In the genomic region with DNA sequence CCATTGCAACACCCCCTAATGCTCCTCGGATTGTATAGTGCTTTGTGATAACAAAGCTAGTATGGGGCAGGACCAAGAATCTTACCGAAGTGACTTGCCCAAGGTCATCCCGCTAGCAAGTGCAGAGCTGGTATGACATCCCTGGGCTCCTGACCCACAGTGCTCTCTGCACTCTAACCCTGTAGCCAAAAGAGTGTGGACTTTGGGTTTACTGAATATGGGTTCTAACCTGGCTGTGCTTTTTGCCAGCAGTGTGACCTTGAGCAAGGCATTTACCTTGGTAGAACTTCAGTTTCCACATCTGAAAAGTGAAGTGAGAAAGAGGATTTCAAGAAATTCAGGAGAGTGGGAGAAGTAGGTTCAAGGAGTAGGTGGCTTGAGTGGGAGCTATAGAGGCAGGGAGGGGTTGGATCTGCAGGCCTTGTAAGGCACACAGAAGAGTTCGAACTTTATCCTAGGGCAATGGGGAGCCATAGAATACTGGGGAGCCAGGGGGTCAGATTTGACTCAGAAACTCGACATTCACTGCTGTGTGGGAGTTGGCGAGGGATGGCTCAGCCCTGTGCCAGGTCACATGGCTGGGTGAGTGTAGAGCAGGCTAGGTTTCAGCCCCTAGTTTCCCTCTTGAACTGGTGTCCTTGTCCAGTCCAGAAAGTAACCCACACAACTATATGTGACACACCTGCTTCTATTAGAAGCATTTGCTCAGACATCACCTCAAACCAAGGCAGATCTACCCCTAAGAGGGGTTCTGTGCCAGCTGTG, we compare ENCODE assay signal across 23 cellular contexts.
A peak's percentile ranks its signal among the peaks of the same experiment; 100 is the strongest.
DNase-seq lines count a peak whose midpoint lies in the region; ATAC-seq, FAIRE-seq and TF ChIP-seq lines count a peak whose summit lies in the region.
"Had no signal": no experiment of that assay in that cellular context is flagged by ENCODE, and none has a peak within 500 bp of the region (broad histone marks: within the 10 kb centered on the region; RNA-seq: fewer than 3 reads in every experiment).

No MANE protein-coding gene starts in this region.

- H2AFZ ChIP-seq in HepG2 (ENCODE audit: low read length): no peak overlapping the region
- no peak overlapping the region for H2AFZ ChIP-seq in trophoblast cell (ENCODE audit: insufficient read depth, low read length, poor library complexity)
- H2AFZ ChIP-seq: GM23248 had no signal

- TF ChIP-seq EP300 in HepG2 (IDR thresholded peaks at IDR 0.05; ENCODE audit: low read depth in 2 of 2, low read length in 2 of 2): no peak
- no peak for TF ChIP-seq EP300 in HepG2 (CRISPR knock-in tag; IDR thresholded peaks at IDR 0.05; ENCODE audit: borderline replicate concordance)
- TF ChIP-seq EP300 in ovary (IDR thresholded peaks at IDR 0.05): no peak

- POLR2A ChIA-PET in HepG2 (lab: Yijun Ruan, JAX): no interaction called here

- H3K79me2 ChIP-seq in HepG2 (ENCODE audit: insufficient read depth, low read length) (no peaks in the 10 kb centered on the region), trophoblast cell (ENCODE audit: control insufficient read depth, insufficient read depth, low read length, poor library complexity) (no peaks in the 10 kb centered on the region)

- ATAC-seq in HepG2 (no peak), T-helper 17 cell (no peak), left lobe of liver (peak; percentile 80), GM21619 (IDR thresholded peaks at IDR 0.05; ENCODE audit: unreplicated experiment) (no peak)
- ATAC-seq: HCT116 had no signal

- no peak overlapping the region for H3K4ac ChIP-seq in trophoblast cell (ENCODE audit: low read depth, low read length)

- no peak overlapping the region for H3K18ac ChIP-seq in trophoblast cell (ENCODE audit: low read length)

- H3K9me3 ChIP-seq in liver (ENCODE audit: control insufficient read depth in 4 of 4, low read length in 3 of 4): no peaks in the 10 kb centered on the region
- H3K9me3 ChIP-seq in HepG2 (ENCODE audit: low read length): no peaks in the 10 kb centered on the region
- H3K9me3 ChIP-seq in T-helper 17 cell (ENCODE audit: control insufficient read depth, low read length, poor library complexity, severe bottlenecking): no peaks in the 10 kb centered on the region
- H3K9me3 ChIP-seq in trophoblast cell (ENCODE audit: insufficient read depth, low read depth, low read length): peaks cover 9% of the 10 kb centered on the region
- H3K9me3 ChIP-seq in ovary: no peaks in the 10 kb centered on the region
- H3K9me3 ChIP-seq: BE2C; BLaER1 treated with 17β-estradiol and CSF1 and Interleukin-3, amounts not matched to agents 10 nM and 100 nM; Caco-2 had no signal

- H4K20me1 ChIP-seq in HepG2 (ENCODE audit: insufficient read depth, low read length): peaks cover 7% of the 10 kb centered on the region; the same call in 1 of the 2 replicates
- H4K20me1 ChIP-seq: BLaER1 treated with 17β-estradiol and CSF1 and Interleukin-3, amounts not matched to agents 10 nM and 100 nM had no signal

- in situ Hi-C loops in HepG2 (cut with HindIII; ENCODE audit: extremely low pct_ligation_motif_present, low pct_unique_long_range_greater_than_20kb): no loop called here

- DNase-seq in HepG2 (ENCODE audit: low spot score): no peak
- no peak for DNase-seq in T-helper 17 cell
- peak; percentile 64 for DNase-seq in left lobe of liver (ENCODE audit: low spot score)
- DNase-seq in urothelium cell line (ENCODE audit: low spot score): no peak
- DNase-seq in trophoblast cell: no peak
- no peak for DNase-seq in ovary
- DNase-seq: BE2C; Caco-2; CD4-positive, alpha-beta memory T cell; DMS153; DND-41; GM23248; H9; HFFc6 had no signal

- H3K36me3 Mint-ChIP-seq in T-helper 17 cell (ENCODE audit: low read depth): peaks cover 2% of the 10 kb centered on the region
- H3K36me3 Mint-ChIP-seq: CD14-positive monocyte; CD4-positive, alpha-beta memory T cell had no signal

- H4K12ac ChIP-seq in trophoblast cell (ENCODE audit: low read depth, low read length): no peak overlapping the region

- no peak overlapping the region for H4K91ac ChIP-seq in trophoblast cell (ENCODE audit: low read depth, low read length)

- intact Hi-C loops in HepG2 (cut with micrococcal nuclease; ENCODE audit: unreplicated experiment) (no loop called here), ovary (cut with DNase I) (no loop called here)

- 63% methylated on average over 6 of the region's 6 CpGs for WGBS in liver
- 0% methylated on average over 6 of the region's 6 CpGs for WGBS in HepG2 (ENCODE audit: low lambda C conversion rate)
- WGBS in trophoblast cell (ENCODE audit: extremely low coverage, insufficient coverage, insufficient read length): no CpG with 5 or more reads among the region's 6 CpGs
- 64 to 68% (median 66%) methylated on average over 6 of the region's 6 CpGs for WGBS in ovary, 3 donors

- peak in 1 of 2 donors; percentile 9 for TF ChIP-seq RAD21 in liver (IDR thresholded peaks at IDR 0.05)
- TF ChIP-seq RAD21 in HepG2 (CRISPR knock-in tag; IDR thresholded peaks at IDR 0.05): no peak

- H3K4me2 ChIP-seq in HepG2 (ENCODE audit: low read depth, low read length) (no peak overlapping the region), trophoblast cell (ENCODE audit: low read length) (no peak overlapping the region)
- H3K4me2 ChIP-seq: BLaER1 treated with 17β-estradiol and CSF1 and Interleukin-3, amounts not matched to agents 10 nM and 100 nM had no signal

- peaks cover 2% of the 10 kb centered on the region for H3K4me1 Mint-ChIP-seq in T-helper 17 cell
- H3K4me1 Mint-ChIP-seq: CD4-positive, alpha-beta memory T cell had no signal

- no peak overlapping the region for H3K4me3 ChIP-seq in liver (ENCODE audit: low read depth in 1 of 3, low read length in 3 of 3)
- no peak overlapping the region for H3K4me3 ChIP-seq in HepG2 (replicated peaks in 1 of 3; ENCODE audit: insufficient read depth in 1 of 3, low read depth in 2 of 3, low read length in 3 of 3)
- H3K4me3 ChIP-seq in trophoblast cell (ENCODE audit: low read depth, low read length): no peak overlapping the region
- H3K4me3 ChIP-seq in ovary: no peak overlapping the region
- H3K4me3 ChIP-seq: BLaER1 treated with 17β-estradiol and CSF1 and Interleukin-3, amounts not matched to agents 10 nM and 100 nM; GM23248 had no signal

- no peaks in the 10 kb centered on the region for H3K79me1 ChIP-seq in trophoblast cell (ENCODE audit: low read length)

- TF ChIP-seq POLR2A in HepG2 (IDR thresholded peaks at IDR 0.05; ENCODE audit: insufficient read depth in 1 of 2, low read depth in 2 of 2, low read length in 2 of 2): no peak
- no peak for TF ChIP-seq POLR2A in ovary (IDR thresholded peaks at IDR 0.05)

- peaks cover 28% of the 10 kb centered on the region for H3K27me3 Mint-ChIP-seq in T-helper 17 cell

- BruUV-seq in HepG2 (replicated peaks; lab: Mats Ljungman, UMichigan): no TSS peak

- H2BK5ac ChIP-seq in trophoblast cell (ENCODE audit: low read depth, low read length, poor library complexity): no peak overlapping the region

- FAIRE-seq in HepG2 (lab: Jason Lieb, UNC): no peak
- no peak for FAIRE-seq in urothelium cell line (lab: Jason Lieb, UNC)
- FAIRE-seq: A204.1, G401.6, GM12892 had no signal

- H3K27ac Mint-ChIP-seq in T-helper 17 cell: no peak overlapping the region
- H3K27ac Mint-ChIP-seq: H9, HFFc6 had no signal

- H2BK120ac ChIP-seq in trophoblast cell (ENCODE audit: insufficient read depth, low read length, poor library complexity): no peak overlapping the region

- H3K27ac ChIP-seq in liver (ENCODE audit: low read depth in 1 of 2, low read length in 2 of 2) (no peak overlapping the region), HepG2 (ENCODE audit: extremely low read length, insufficient read depth, low read length) (no peak overlapping the region), trophoblast cell (ENCODE audit: low read depth, low read length) (no peak overlapping the region), ovary (no peak overlapping the region)
- H3K27ac ChIP-seq: 22Rv1; BLaER1 treated with 17β-estradiol and CSF1 and Interleukin-3, amounts not matched to agents 10 nM and 100 nM; GM23248 had no signal

- H3K4me1 ChIP-seq in liver (ENCODE audit: control insufficient read depth in 4 of 4, insufficient read depth in 4 of 4, low read length in 3 of 4) (peaks cover 0 to 17% (median 10%) of the 10 kb centered on the region in 4 donors), HepG2 (ENCODE audit: insufficient read depth, low read length) (no peaks in the 10 kb centered on the region), trophoblast cell (ENCODE audit: control insufficient read depth in 1 of 2, insufficient read depth in 2 of 2, low read length in 2 of 2) (no peaks in the 10 kb centered on the region), ovary (ENCODE audit: insufficient read depth) (no peaks in the 10 kb centered on the region)
- H3K4me1 ChIP-seq: Caco-2 had no signal

- CTCF ChIA-PET in HepG2 (lab: Yijun Ruan, JAX; ENCODE audit: low intra/inter-chr PET ratio, low total read pairs): no interaction called here

- H3K9ac ChIP-seq in liver (ENCODE audit: low read depth in 1 of 2, low read length in 2 of 2): no peak overlapping the region
- H3K9ac ChIP-seq in HepG2 (ENCODE audit: insufficient read depth, low read depth, low read length): no peak overlapping the region
- H3K9ac ChIP-seq in trophoblast cell (ENCODE audit: low read length): no peak overlapping the region
- H3K9ac ChIP-seq: BLaER1 treated with 17β-estradiol and CSF1 and Interleukin-3, amounts not matched to agents 10 nM and 100 nM; GM23248 had no signal

- H2AK5ac ChIP-seq in trophoblast cell (ENCODE audit: low read length): no peak overlapping the region

- H3K27me3 ChIP-seq in liver (ENCODE audit: control insufficient read depth in 4 of 4, insufficient read depth in 4 of 4, low read length in 3 of 4) (no peaks in the 10 kb centered on the region), HepG2 (ENCODE audit: control insufficient read depth in 1 of 2, insufficient read depth in 2 of 2, low read length in 2 of 2) (peaks cover 4 to 81% of the 10 kb centered on the region in 2 experiments; a peak in 4 of 5 replicates), trophoblast cell (ENCODE audit: insufficient read depth, low read length) (no peaks in the 10 kb centered on the region), ovary (no peaks in the 10 kb centered on the region)
- H3K27me3 ChIP-seq: BE2C had no signal

- no peak overlapping the region for H2BK12ac ChIP-seq in trophoblast cell (ENCODE audit: low read length)

- peak overlapping the region; percentile 31 for H3K4me3 Mint-ChIP-seq in T-helper 17 cell
- H3K4me3 Mint-ChIP-seq: CD14-positive monocyte; CD4-positive, alpha-beta memory T cell; H9; HFFc6 had no signal

- no peak overlapping the region for H3K23ac ChIP-seq in trophoblast cell (ENCODE audit: low read length)

- no peak overlapping the region for H4K8ac ChIP-seq in trophoblast cell (ENCODE audit: low read depth, low read length)

- TF ChIP-seq CTCF in liver (IDR thresholded peaks at IDR 0.05; ENCODE audit: low read depth, low read length, missing input control) (no peak), HepG2 (CRISPR knock-in tag; IDR thresholded peaks at IDR 0.05) (no peak), ovary (IDR thresholded peaks at IDR 0.05) (no peak)

- H3K36me3 ChIP-seq in liver (ENCODE audit: control insufficient read depth in 4 of 4, insufficient read depth in 3 of 4, low read depth in 1 of 4, low read length in 3 of 4) (no peaks in the 10 kb centered on the region), HepG2 (replicated peaks in 1 of 2; ENCODE audit: control insufficient read depth in 1 of 2, insufficient read depth in 2 of 2, low read length in 2 of 2) (no peaks in the 10 kb centered on the region), trophoblast cell (ENCODE audit: control insufficient read depth in 1 of 2, insufficient read depth in 2 of 2, low read length in 2 of 2) (no peaks in the 10 kb centered on the region), ovary (no peaks in the 10 kb centered on the region)
- H3K36me3 ChIP-seq: BE2C; BLaER1 treated with 17β-estradiol and CSF1 and Interleukin-3, amounts not matched to agents 10 nM and 100 nM had no signal

- no peak overlapping the region for H3K14ac ChIP-seq in trophoblast cell (ENCODE audit: low read length)
